1 cellular context compared by ENCODE assay signal in the genomic region with DNA sequence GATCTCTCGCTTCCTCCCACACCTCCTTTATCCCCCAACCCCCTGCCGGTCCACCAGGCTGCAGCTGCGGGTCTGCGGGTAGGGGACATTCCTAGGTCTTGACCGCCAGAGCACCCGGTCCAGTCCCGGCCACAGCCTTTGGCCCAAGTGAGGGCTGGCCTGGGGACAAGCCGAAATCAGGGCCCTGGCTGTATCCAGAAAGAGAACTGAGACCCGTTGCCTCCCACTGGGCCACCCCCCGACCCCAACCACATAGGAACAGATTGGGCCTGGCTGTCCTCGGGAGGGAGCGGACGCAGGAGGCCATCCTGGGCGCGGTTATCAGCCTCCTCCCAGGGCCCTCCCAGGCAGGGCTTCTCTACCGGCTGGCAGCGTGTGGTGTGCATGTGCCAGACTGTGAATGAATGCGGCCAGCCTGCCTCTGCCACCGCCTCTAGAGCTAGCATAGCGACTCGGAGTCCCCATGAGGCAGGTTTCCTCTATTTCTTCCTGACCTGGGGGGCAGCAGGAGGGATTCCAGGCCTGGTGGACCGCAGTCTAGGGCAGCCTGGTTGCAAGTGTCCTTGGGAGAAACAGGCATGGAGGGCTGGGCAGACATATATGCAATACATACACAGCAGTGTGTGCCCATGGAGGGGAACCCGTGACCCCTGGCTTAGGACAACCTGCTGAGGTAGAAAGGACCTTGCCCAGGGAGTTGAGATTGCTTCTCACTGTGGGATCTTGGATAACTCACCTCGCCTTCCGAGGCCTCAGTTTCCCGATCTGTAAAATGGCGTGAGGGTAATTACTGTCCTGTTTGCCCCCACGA.
TF ChIP-seq lines count a peak whose summit lies in the region.

No MANE protein-coding gene starts in this region.

TF ChIP-seq in K562, 482 proteins besides CTCF, POLR2A, EP300 and RAD21:
- TF ChIP-seq POLR2G (IDR thresholded peaks at IDR 0.05; ENCODE audit: low read depth, low read length) = peak; percentile 44; the same call in 1 of the 2 replicates
- TF ChIP-seq ESRRA (IDR thresholded peaks at IDR 0.05; ENCODE audit: borderline replicate concordance, low read depth) = no peak
- TF ChIP-seq BCOR (IDR thresholded peaks at IDR 0.05) = peak; percentile 48; the same call in 1 of the 2 replicates
- TF ChIP-seq MAZ (CRISPR knock-in tag; conservative IDR thresholded peaks at IDR 0.05 in 1 of 2, IDR thresholded peaks at IDR 0.05 in 1 of 2) = peak in 1 of 2 experiments; percentile 16; a peak in 1 of 4 replicates
- TF ChIP-seq ZNF280B (CRISPR knock-in tag; IDR thresholded peaks at IDR 0.05) = no peak
- TF ChIP-seq, protein P1, sequence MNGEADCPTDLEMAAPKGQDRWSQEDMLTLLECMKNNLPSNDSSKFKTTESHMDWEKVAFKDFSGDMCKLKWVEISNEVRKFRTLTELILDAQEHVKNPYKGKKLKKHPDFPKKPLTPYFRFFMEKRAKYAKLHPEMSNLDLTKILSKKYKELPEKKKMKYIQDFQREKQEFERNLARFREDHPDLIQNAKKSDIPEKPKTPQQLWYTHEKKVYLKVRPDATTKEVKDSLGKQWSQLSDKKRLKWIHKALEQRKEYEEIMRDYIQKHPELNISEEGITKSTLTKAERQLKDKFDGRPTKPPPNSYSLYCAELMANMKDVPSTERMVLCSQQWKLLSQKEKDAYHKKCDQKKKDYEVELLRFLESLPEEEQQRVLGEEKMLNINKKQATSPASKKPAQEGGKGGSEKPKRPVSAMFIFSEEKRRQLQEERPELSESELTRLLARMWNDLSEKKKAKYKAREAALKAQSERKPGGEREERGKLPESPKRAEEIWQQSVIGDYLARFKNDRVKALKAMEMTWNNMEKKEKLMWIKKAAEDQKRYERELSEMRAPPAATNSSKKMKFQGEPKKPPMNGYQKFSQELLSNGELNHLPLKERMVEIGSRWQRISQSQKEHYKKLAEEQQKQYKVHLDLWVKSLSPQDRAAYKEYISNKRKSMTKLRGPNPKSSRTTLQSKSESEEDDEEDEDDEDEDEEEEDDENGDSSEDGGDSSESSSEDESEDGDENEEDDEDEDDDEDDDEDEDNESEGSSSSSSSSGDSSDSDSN (IDR thresholded peaks at IDR 0.05; ENCODE audit: borderline replicate concordance in 1 of 2, low read depth in 2 of 2, low read length in 2 of 2) = 0 out of 4 replicates have a peak, but pooled peaks of 1 of the 2 experiments have one; percentile 18
- 0 out of 2 replicates have a peak, but pooled peaks have one; percentile 6 for TF ChIP-seq ZBTB7A (IDR thresholded peaks at IDR 0.05; ENCODE audit: borderline replicate concordance, control insufficient read depth, low read depth, low read length)
- TF ChIP-seq NR1H2 (CRISPR knock-in tag; IDR thresholded peaks at IDR 0.05) = no peak
- peak; percentile 26; the same call in 1 of the 2 replicates for TF ChIP-seq CBFB (CRISPR knock-in tag; IDR thresholded peaks at IDR 0.05)
- TF ChIP-seq ATF1 (CRISPR knock-in tag; IDR thresholded peaks at IDR 0.05) = no peak
- no peak for TF ChIP-seq ATF1 (tag; IDR thresholded peaks at IDR 0.05)
- TF ChIP-seq, protein P2, sequence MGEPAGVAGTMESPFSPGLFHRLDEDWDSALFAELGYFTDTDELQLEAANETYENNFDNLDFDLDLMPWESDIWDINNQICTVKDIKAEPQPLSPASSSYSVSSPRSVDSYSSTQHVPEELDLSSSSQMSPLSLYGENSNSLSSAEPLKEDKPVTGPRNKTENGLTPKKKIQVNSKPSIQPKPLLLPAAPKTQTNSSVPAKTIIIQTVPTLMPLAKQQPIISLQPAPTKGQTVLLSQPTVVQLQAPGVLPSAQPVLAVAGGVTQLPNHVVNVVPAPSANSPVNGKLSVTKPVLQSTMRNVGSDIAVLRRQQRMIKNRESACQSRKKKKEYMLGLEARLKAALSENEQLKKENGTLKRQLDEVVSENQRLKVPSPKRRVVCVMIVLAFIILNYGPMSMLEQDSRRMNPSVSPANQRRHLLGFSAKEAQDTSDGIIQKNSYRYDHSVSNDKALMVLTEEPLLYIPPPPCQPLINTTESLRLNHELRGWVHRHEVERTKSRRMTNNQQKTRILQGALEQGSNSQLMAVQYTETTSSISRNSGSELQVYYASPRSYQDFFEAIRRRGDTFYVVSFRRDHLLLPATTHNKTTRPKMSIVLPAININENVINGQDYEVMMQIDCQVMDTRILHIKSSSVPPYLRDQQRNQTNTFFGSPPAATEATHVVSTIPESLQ (CRISPR knock-in tag; IDR thresholded peaks at IDR 0.05) = no peak
- TF ChIP-seq TEAD1 (CRISPR knock-in tag; IDR thresholded peaks at IDR 0.05) = peak in 1 of 2 experiments; percentile 62; a peak in 1 of 4 replicates
- TF ChIP-seq SP1 (CRISPR knock-in tag; IDR thresholded peaks at IDR 0.05) = 0 out of 2 replicates have a peak, but pooled peaks have one; percentile 15
- TF ChIP-seq, protein P3, sequence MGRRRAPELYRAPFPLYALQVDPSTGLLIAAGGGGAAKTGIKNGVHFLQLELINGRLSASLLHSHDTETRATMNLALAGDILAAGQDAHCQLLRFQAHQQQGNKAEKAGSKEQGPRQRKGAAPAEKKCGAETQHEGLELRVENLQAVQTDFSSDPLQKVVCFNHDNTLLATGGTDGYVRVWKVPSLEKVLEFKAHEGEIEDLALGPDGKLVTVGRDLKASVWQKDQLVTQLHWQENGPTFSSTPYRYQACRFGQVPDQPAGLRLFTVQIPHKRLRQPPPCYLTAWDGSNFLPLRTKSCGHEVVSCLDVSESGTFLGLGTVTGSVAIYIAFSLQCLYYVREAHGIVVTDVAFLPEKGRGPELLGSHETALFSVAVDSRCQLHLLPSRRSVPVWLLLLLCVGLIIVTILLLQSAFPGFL (CRISPR knock-in tag; IDR thresholded peaks at IDR 0.05) = no peak
- no peak for TF ChIP-seq NFATC3 (IDR thresholded peaks at IDR 0.05)
- peak; percentile 56; the same call in 1 of the 2 replicates for TF ChIP-seq TFAP4 (CRISPR knock-in tag; IDR thresholded peaks at IDR 0.05; ENCODE audit: borderline replicate concordance)
- TF ChIP-seq SMAD2 (IDR thresholded peaks at IDR 0.05; ENCODE audit: low read depth, low read length) = no peak
- no peak for TF ChIP-seq SETDB1 (IDR thresholded peaks at IDR 0.05; ENCODE audit: low read length)
- TF ChIP-seq ZNF165 (CRISPR knock-in tag; IDR thresholded peaks at IDR 0.05; ENCODE audit: borderline replicate concordance) = no peak
- TF ChIP-seq RBFOX2 (IDR thresholded peaks at IDR 0.05; ENCODE audit: low read depth, low read length) = peak; percentile 56
- TF ChIP-seq, protein P4, sequence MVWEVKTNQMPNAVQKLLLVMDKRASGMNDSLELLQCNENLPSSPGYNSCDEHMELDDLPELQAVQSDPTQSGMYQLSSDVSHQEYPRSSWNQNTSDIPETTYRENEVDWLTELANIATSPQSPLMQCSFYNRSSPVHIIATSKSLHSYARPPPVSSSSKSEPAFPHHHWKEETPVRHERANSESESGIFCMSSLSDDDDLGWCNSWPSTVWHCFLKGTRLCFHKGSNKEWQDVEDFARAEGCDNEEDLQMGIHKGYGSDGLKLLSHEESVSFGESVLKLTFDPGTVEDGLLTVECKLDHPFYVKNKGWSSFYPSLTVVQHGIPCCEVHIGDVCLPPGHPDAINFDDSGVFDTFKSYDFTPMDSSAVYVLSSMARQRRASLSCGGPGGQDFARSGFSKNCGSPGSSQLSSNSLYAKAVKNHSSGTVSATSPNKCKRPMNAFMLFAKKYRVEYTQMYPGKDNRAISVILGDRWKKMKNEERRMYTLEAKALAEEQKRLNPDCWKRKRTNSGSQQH (CRISPR knock-in tag; IDR thresholded peaks at IDR 0.05) = no peak
- no peak for TF ChIP-seq CXXC5 (CRISPR knock-in tag; IDR thresholded peaks at IDR 0.05)
- no peak for TF ChIP-seq MITF (IDR thresholded peaks at IDR 0.05)
- no peak for TF ChIP-seq VEZF1 (CRISPR knock-in tag; IDR thresholded peaks at IDR 0.05)
- TF ChIP-seq TEAD4 (IDR thresholded peaks at IDR 0.05; ENCODE audit: low read length) = peak; percentile 36; the same call in 1 of the 2 replicates
- no peak for TF ChIP-seq TEAD4 (CRISPR knock-in tag; IDR thresholded peaks at IDR 0.05; ENCODE audit: borderline replicate concordance)
- no peak for TF ChIP-seq HNRNPUL1 (IDR thresholded peaks at IDR 0.05; ENCODE audit: low read length)
- TF ChIP-seq ZZZ3 (IDR thresholded peaks at IDR 0.05) = no peak
- TF ChIP-seq CCNT2 (IDR thresholded peaks at IDR 0.05; ENCODE audit: borderline replicate concordance, extremely low read depth, insufficient read length, low read depth, low read length) = no peak
